In genomic region chr5:141635646-141636045, GRCh38 we compare ENCODE assay signal across 8 cellular contexts. TPM values are rescaled to one million over a fixed set of nuclear protein-coding genes. Genes with fewer than 3 reads are reported as not detected.
A peak's percentile ranks its signal among the peaks of the same experiment; 100 is the strongest.
DNase-seq lines count a peak whose midpoint lies in the region; TF ChIP-seq lines count a peak whose summit lies in the region.

No MANE protein-coding gene starts in this region.

- H3K9me3 ChIP-seq in HAP-1 (no peaks in the 10 kb centered on the region), smooth muscle cell (replicated peaks; ENCODE audit: low read depth) (no peaks in the 10 kb centered on the region)

- no peak overlapping the region for H3K9ac ChIP-seq in smooth muscle cell (ENCODE audit: low read depth)

- DNase-seq in HAP-1 (ENCODE audit: low spot score in 2 of 2): no peak
- no peak for DNase-seq in activated CD4-positive, alpha-beta memory T cell treated with anti-CD3 and anti-CD28 coated beads for 36 hours
- no peak for DNase-seq in glutamatergic neuron
- DNase-seq in smooth muscle cell (lab: John Stamatoyannopoulos, UW; ENCODE audit: unreplicated experiment): no peak
- no peak for DNase-seq in NCI-H2107 (lab: John Stamatoyannopoulos, UW)
- DNase-seq in stimulated activated CD4-positive, alpha-beta T cell treated with anti-CD3 and anti-CD28 coated beads, Interleukin-15, amount 100 ng/mL, for 24 hours: no peak
- DNase-seq in stimulated activated CD4-positive, alpha-beta T cell treated with anti-CD3 and anti-CD28 coated beads, Interleukin-4, amount 100 ng/mL, for 1 hour: no peak
- DNase-seq in COR-L47 (lab: John Stamatoyannopoulos, UW): no peak

- POLR2A ChIA-PET in activated CD4-positive, alpha-beta memory T cell treated with anti-CD3 and anti-CD28 coated beads for 36 hours (lab: Charles Lee): interaction anchor here (1.1 to 5.1 kb wide), 7 partner anchors 10 to 43 kb away, joined by 3 to 44 read pairs (median 10); partner anchors contain the start of genes DIAPH1 and FCHSD1

- peaks cover 38% of the 10 kb centered on the region for H3K4me1 Mint-ChIP-seq in activated CD4-positive, alpha-beta memory T cell treated with anti-CD3 and anti-CD28 coated beads for 36 hours (ENCODE audit: low read depth)
- peaks cover 11% of the 10 kb centered on the region for H3K4me1 Mint-ChIP-seq in glutamatergic neuron (ENCODE audit: low read depth, unreplicated experiment)

- H3K27me3 ChIP-seq in HAP-1 (ENCODE audit: low read depth) (no peaks in the 10 kb centered on the region), smooth muscle cell (ENCODE audit: low read depth) (no peaks in the 10 kb centered on the region)

- intact Hi-C loops in activated CD4-positive, alpha-beta memory T cell treated with anti-CD3 and anti-CD28 coated beads for 36 hours (cut with micrococcal nuclease): loop anchor here (1.0 to 2.0 kb wide), 4 partner anchors 16 to 43 kb away; partner anchors contain the start of gene FCHSD1

- peaks cover 58% of the 10 kb centered on the region for H4K20me1 ChIP-seq in smooth muscle cell (ENCODE audit: low read depth)

- in situ Hi-C loops in HAP-1 (cut with MboI; ENCODE audit: low sequenced_read_pairs): no loop called here

- H3K4me1 ChIP-seq in HAP-1 (peaks cover 13% of the 10 kb centered on the region), smooth muscle cell (ENCODE audit: low read depth) (peaks cover 16% of the 10 kb centered on the region)

- H3K4me3 Mint-ChIP-seq in activated CD4-positive, alpha-beta memory T cell treated with anti-CD3 and anti-CD28 coated beads for 36 hours: peak overlapping the region; percentile 94
- H3K4me3 Mint-ChIP-seq in glutamatergic neuron (ENCODE audit: unreplicated experiment): peak overlapping the region; percentile 93

- CTCF ChIA-PET in activated CD4-positive, alpha-beta memory T cell treated with anti-CD3 and anti-CD28 coated beads for 36 hours (lab: Charles Lee): interaction anchor here (1.0 to 10.4 kb wide), 7 partner anchors 18 to 333 kb away, joined by 3 to 120 read pairs (median 27); partner anchors contain the start of genes DIAPH1 and RNF14

- peak overlapping the region; percentile 99 for H3K4me2 ChIP-seq in smooth muscle cell

- H3K9me3 Mint-ChIP-seq in activated CD4-positive, alpha-beta memory T cell treated with anti-CD3 and anti-CD28 coated beads for 36 hours: no peaks in the 10 kb centered on the region
- H3K9me3 Mint-ChIP-seq in glutamatergic neuron (ENCODE audit: unreplicated experiment): no peaks in the 10 kb centered on the region

- no peak overlapping the region for H2AFZ ChIP-seq in smooth muscle cell (ENCODE audit: low read depth)

- H3K36me3 Mint-ChIP-seq in activated CD4-positive, alpha-beta memory T cell treated with anti-CD3 and anti-CD28 coated beads for 36 hours: peaks cover 12% of the 10 kb centered on the region
- no peaks in the 10 kb centered on the region for H3K36me3 Mint-ChIP-seq in glutamatergic neuron (ENCODE audit: unreplicated experiment)

- WGBS in smooth muscle cell (ENCODE audit: low lambda C conversion rate): 66% methylated on average over 7 of the region's 7 CpGs

- H3K27me3 Mint-ChIP-seq in activated CD4-positive, alpha-beta memory T cell treated with anti-CD3 and anti-CD28 coated beads for 36 hours: no peaks in the 10 kb centered on the region
- peaks cover 5% of the 10 kb centered on the region for H3K27me3 Mint-ChIP-seq in glutamatergic neuron (ENCODE audit: unreplicated experiment)

- peaks cover 12% of the 10 kb centered on the region for H3K36me3 ChIP-seq in HAP-1 (replicated peaks)
- H3K36me3 ChIP-seq in smooth muscle cell (ENCODE audit: low read depth): no peaks in the 10 kb centered on the region

- H3K79me2 ChIP-seq in smooth muscle cell (ENCODE audit: low read depth): peaks cover 56% of the 10 kb centered on the region

- no peak for TF ChIP-seq CTCF in glutamatergic neuron (IDR thresholded peaks at IDR 0.05; ENCODE audit: partially characterized antibody, unreplicated experiment)
- TF ChIP-seq CTCF in smooth muscle cell (IDR thresholded peaks at IDR 0.05; ENCODE audit: borderline replicate concordance, insufficient read depth, poor library complexity, severe bottlenecking): no peak

- H3K27ac ChIP-seq in smooth muscle cell (ENCODE audit: low read depth): no peak overlapping the region

- peak overlapping the region; percentile 89 for H3K4me3 ChIP-seq in HAP-1
- peak overlapping the region; percentile 95 for H3K4me3 ChIP-seq in smooth muscle cell

- H3F3A ChIP-seq in smooth muscle cell (ENCODE audit: low read depth): no peaks in the 10 kb centered on the region

- no peak overlapping the region for H3K27ac Mint-ChIP-seq in activated CD4-positive, alpha-beta memory T cell treated with anti-CD3 and anti-CD28 coated beads for 36 hours
- H3K27ac Mint-ChIP-seq in glutamatergic neuron (ENCODE audit: unreplicated experiment): peak overlapping the region; percentile 17

RNA-seq across cellular contexts. Expression of gene HDAC3, which starts 1.0 kb away (rescaled TPM):
- 10 to 100 TPM; 65.2 to 71.5 TPM for total RNA-seq in activated CD4-positive, alpha-beta memory T cell treated with anti-CD3 and anti-CD28 coated beads for 36 hours
- total RNA-seq in glutamatergic neuron (ENCODE audit: unreplicated experiment) (81.8 TPM), smooth muscle cell (47.4 and 50.2 TPM in 2 replicates)
- 66.9 and 79.8 TPM in 2 replicates for polyA plus RNA-seq in smooth muscle cell

RNA-seq across cellular contexts. Expression of gene RELL2, which starts 1.2 kb away (rescaled TPM):
- total RNA-seq in activated CD4-positive, alpha-beta memory T cell treated with anti-CD3 and anti-CD28 coated beads for 36 hours: 10 to 100 TPM; 17.8 to 17.9 TPM
- total RNA-seq in glutamatergic neuron (ENCODE audit: unreplicated experiment) (12.6 TPM), smooth muscle cell (2.6 and 4.2 TPM in 2 replicates)
- polyA plus RNA-seq in smooth muscle cell: 7.4 and 8.7 TPM in 2 replicates

RNA-seq across cellular contexts. Expression of gene FCHSD1, which starts 15.6 kb away (rescaled TPM):
- total RNA-seq in activated CD4-positive, alpha-beta memory T cell treated with anti-CD3 and anti-CD28 coated beads for 36 hours: 10 to 100 TPM; 40.1 to 46.0 TPM
- total RNA-seq in glutamatergic neuron (ENCODE audit: unreplicated experiment) (25.8 TPM), smooth muscle cell (15.6 and 16.4 TPM in 2 replicates)
- 15.7 and 35.8 TPM in 2 replicates for polyA plus RNA-seq in smooth muscle cell

RNA-seq across cellular contexts. Expression of gene DIAPH1, which starts 16.8 kb away (rescaled TPM):
- 100 to 1,000 TPM; 225 to 227 TPM for total RNA-seq in activated CD4-positive, alpha-beta memory T cell treated with anti-CD3 and anti-CD28 coated beads for 36 hours
- total RNA-seq in glutamatergic neuron (ENCODE audit: unreplicated experiment): 51.6 TPM
- 25.2 and 26.7 TPM in 2 replicates for total RNA-seq in smooth muscle cell
- polyA plus RNA-seq in smooth muscle cell: 15.4 and 34.7 TPM in 2 replicates

RNA-seq across cellular contexts. Expression of gene ARAP3, which starts 46.4 kb away (rescaled TPM):
- total RNA-seq in activated CD4-positive, alpha-beta memory T cell treated with anti-CD3 and anti-CD28 coated beads for 36 hours: 1 to 10 TPM; 5.1 to 5.2 TPM
- total RNA-seq in glutamatergic neuron (ENCODE audit: unreplicated experiment): 8.6 TPM
- total RNA-seq in smooth muscle cell: 4.7 and 9.4 TPM in 2 replicates
- 11.1 and 12.9 TPM in 2 replicates for polyA plus RNA-seq in smooth muscle cell
